ENCODE assay signal across 15 cellular contexts in the genomic region with DNA sequence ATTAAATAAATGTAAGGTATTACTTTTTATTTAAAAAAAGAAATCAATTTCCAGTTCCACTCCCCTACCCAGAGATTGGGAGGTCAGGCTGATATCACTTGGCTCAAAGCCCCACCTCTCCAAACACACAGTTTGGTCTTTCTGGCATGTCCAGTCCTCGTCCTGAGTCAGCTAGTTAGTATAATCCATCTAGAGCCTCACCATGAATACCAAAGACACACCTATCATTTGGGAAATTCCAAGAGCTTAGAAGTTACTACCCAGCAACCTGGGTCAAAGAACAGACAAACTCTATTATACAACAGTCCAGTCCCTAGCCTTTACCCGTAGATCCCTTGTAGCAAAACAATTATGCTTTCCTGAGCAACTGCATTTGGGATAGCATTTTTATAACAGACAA. TPM values are rescaled to one million over a fixed set of nuclear protein-coding genes. Genes with fewer than 3 reads are reported as not detected.
A peak's percentile ranks its signal among the peaks of the same experiment; 100 is the strongest.
DNase-seq lines count a peak whose midpoint lies in the region; ATAC-seq and TF ChIP-seq lines count a peak whose summit lies in the region.
"Had no signal": no experiment of that assay in that cellular context is flagged by ENCODE, and none has a peak within 500 bp of the region (broad histone marks: within the 10 kb centered on the region; RNA-seq: fewer than 3 reads in every experiment).

No MANE protein-coding gene starts in this region.

- H3K27ac ChIP-seq in RWPE2 (ENCODE audit: poor library complexity, severe bottlenecking) (no peak overlapping the region), hepatocyte (no peak overlapping the region)
- H3K27ac ChIP-seq: C4-2B had no signal

- peaks cover 0 to 9% (median 0%) of the 10 kb centered on the region in 5 donors for H3K27me3 Mint-ChIP-seq in naive thymus-derived CD8-positive, alpha-beta T cell

- H3K4me3 Mint-ChIP-seq in naive thymus-derived CD8-positive, alpha-beta T cell: no peak overlapping the region
- H3K4me3 Mint-ChIP-seq: CD4-positive, alpha-beta T cell; GM23338 had no signal

- no peaks in the 10 kb centered on the region for H3K9me3 ChIP-seq in RWPE2 (ENCODE audit: severe bottlenecking)
- no peaks in the 10 kb centered on the region for H3K9me3 ChIP-seq in hepatocyte (ENCODE audit: low read depth)
- H3K9me3 ChIP-seq in mucosa of descending colon: no peaks in the 10 kb centered on the region
- H3K9me3 ChIP-seq: BE2C had no signal

- peaks cover 2 to 20% (median 15%) of the 10 kb centered on the region in 9 donors for H3K9me3 Mint-ChIP-seq in naive thymus-derived CD8-positive, alpha-beta T cell

- no peak overlapping the region for H3K4me2 ChIP-seq in hepatocyte
- H3K4me2 ChIP-seq: GM23338 had no signal

- intact Hi-C loops in mucosa of descending colon (cut with DNase I, micrococcal nuclease): no loop called here

- no peaks in the 10 kb centered on the region for H3K79me2 ChIP-seq in hepatocyte

- peaks cover 0 to 5% (median 3%) of the 10 kb centered on the region in 4 donors for H3K4me1 Mint-ChIP-seq in naive thymus-derived CD8-positive, alpha-beta T cell

- H3K4me1 ChIP-seq in RWPE2 (ENCODE audit: insufficient read depth, poor library complexity, severe bottlenecking) (no peaks in the 10 kb centered on the region), hepatocyte (ENCODE audit: insufficient read depth) (no peaks in the 10 kb centered on the region), mucosa of descending colon (ENCODE audit: low read depth) (no peaks in the 10 kb centered on the region)
- H3K4me1 ChIP-seq: BE2C had no signal

- peaks cover 0 to 11% (median 0%) of the 10 kb centered on the region in 3 donors for H3K36me3 Mint-ChIP-seq in naive thymus-derived CD8-positive, alpha-beta T cell

- POLR2A ChIA-PET in naive thymus-derived CD8-positive, alpha-beta T cell (lab: Charles Lee): interaction anchor here (0.6 kb wide), 1 partner anchor 527 kb away, joined by 4 read pairs; no protein-coding TSS in a partner anchor

- WGBS in hepatocyte (ENCODE audit: low lambda C conversion rate, missing lambda C conversion rate): 49% methylated on average over 2 of the region's 2 CpGs

- ATAC-seq in RWPE2 (ENCODE audit: low read depth) (peak; percentile 42; the same call in 2 of the 3 replicates), mucosa of descending colon (peak; percentile 26), HG02852 (IDR thresholded peaks at IDR 0.05; ENCODE audit: unreplicated experiment) (no peak), GM19397 (IDR thresholded peaks at IDR 0.05; ENCODE audit: unreplicated experiment) (no peak)
- no peak for ATAC-seq in naive thymus-derived CD8-positive, alpha-beta T cell
- ATAC-seq: GM23338 had no signal

- TF ChIP-seq CTCF in RWPE2 (IDR thresholded peaks at IDR 0.05; ENCODE audit: poor library complexity, severe bottlenecking) (no peak), epithelial cell of esophagus (IDR thresholded peaks at IDR 0.05; ENCODE audit: insufficient read depth, low read depth, low read length, missing control alignments) (no peak), hepatocyte (IDR thresholded peaks at IDR 0.05; ENCODE audit: poor library complexity) (no peak), mucosa of descending colon (IDR thresholded peaks at IDR 0.05) (no peak)

- no peak overlapping the region for H3K27ac Mint-ChIP-seq in naive thymus-derived CD8-positive, alpha-beta T cell
- H3K27ac Mint-ChIP-seq: CD4-positive, alpha-beta T cell; GM23338 had no signal

- DNase-seq in RWPE2 (ENCODE audit: low spot score): no peak
- peak; percentile 64 for DNase-seq in epithelial cell of esophagus (ENCODE audit: low read depth)
- peak; percentile 9 for DNase-seq in hepatocyte (ENCODE audit: low spot score)
- DNase-seq in mucosa of descending colon: no peak
- no peak for DNase-seq in naive thymus-derived CD8-positive, alpha-beta T cell
- no peak for DNase-seq in T-helper 9 cell
- DNase-seq: BE2C; CD4-positive, alpha-beta T cell; HCEC 1CT had no signal

- H3K4me3 ChIP-seq in RWPE2 (ENCODE audit: severe bottlenecking): no peak overlapping the region
- H3K4me3 ChIP-seq in epithelial cell of esophagus (ENCODE audit: low read length): no peak overlapping the region
- H3K4me3 ChIP-seq in hepatocyte: no peak overlapping the region
- no peak overlapping the region for H3K4me3 ChIP-seq in mucosa of descending colon
- H3K4me3 ChIP-seq: GM23338 had no signal

- no peaks in the 10 kb centered on the region for H3K27me3 ChIP-seq in RWPE2 (ENCODE audit: insufficient read depth, poor library complexity, severe bottlenecking)
- no peaks in the 10 kb centered on the region for H3K27me3 ChIP-seq in hepatocyte
- H3K27me3 ChIP-seq: BE2C had no signal

- H3K36me3 ChIP-seq in RWPE2 (ENCODE audit: low read depth): no peaks in the 10 kb centered on the region
- H3K36me3 ChIP-seq in hepatocyte (replicated peaks; ENCODE audit: insufficient read depth, low read depth): no peaks in the 10 kb centered on the region
- H3K36me3 ChIP-seq in mucosa of descending colon (ENCODE audit: low read depth): no peaks in the 10 kb centered on the region
- H3K36me3 ChIP-seq: BE2C had no signal

- H2AFZ ChIP-seq in hepatocyte: no peak overlapping the region
- H2AFZ ChIP-seq: GM23338 had no signal

- no peaks in the 10 kb centered on the region for H3K9me2 ChIP-seq in hepatocyte (replicated peaks; ENCODE audit: insufficient read depth)

- H4K20me1 ChIP-seq in hepatocyte (ENCODE audit: insufficient read depth, poor library complexity, severe bottlenecking): no peaks in the 10 kb centered on the region

RNA-seq across cellular contexts. Expression of a gene that starts 9.4 kb away (rescaled TPM):
- total RNA-seq in hepatocyte (6.6 and 10.2 TPM in 2 replicates), mucosa of descending colon (1 to 10 TPM; 1.1 to 3.9 (median 2.2) TPM)
- polyA plus RNA-seq in hepatocyte: 10.7 and 15.1 TPM in 2 replicates
- total RNA-seq in naive thymus-derived CD8-positive, alpha-beta T cell: not detected
- not detected for polyA plus RNA-seq in naive thymus-derived CD8-positive, alpha-beta T cell
- total RNA-seq: A172; Caco-2; CD4-positive, alpha-beta T cell; GM23338 had no signal

Comparison
In these comparisons a context has a peak if more than half of its experiments do, and no peak if none do; other contexts are left out.
1. ATAC-seq: peak in RWPE2 (single experiment) and mucosa of descending colon (single experiment); none in HG02852 (single experiment), naive thymus-derived CD8-positive, alpha-beta T cell (0 of 2) and GM19397 (single experiment).
2. DNase-seq: peak in epithelial cell of esophagus (single experiment) and hepatocyte (single experiment); none in RWPE2 (single experiment), mucosa of descending colon (0 of 3), naive thymus-derived CD8-positive, alpha-beta T cell (0 of 10) and T-helper 9 cell (single experiment).